In the genomic region with DNA sequence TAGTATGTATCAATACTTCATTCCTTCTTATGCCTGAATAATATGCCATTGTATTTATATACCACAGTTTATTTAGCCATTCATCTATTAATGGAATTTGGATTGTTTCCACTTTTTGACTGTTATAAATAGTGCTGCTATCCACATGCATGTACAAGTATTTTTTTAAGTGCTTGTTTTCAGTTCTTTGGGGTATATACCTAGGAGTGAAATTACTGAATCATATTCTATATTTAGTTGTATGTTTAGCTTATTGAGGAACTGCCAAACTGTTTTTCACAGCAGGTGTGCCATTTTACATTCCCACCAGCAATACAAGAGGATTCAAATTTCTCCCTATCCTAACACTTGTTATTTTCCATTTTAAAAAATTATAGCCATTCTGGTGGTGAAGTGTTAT, we compare ENCODE assay signal across 24 cellular contexts. TPM values are rescaled to one million over a fixed set of nuclear protein-coding genes. Genes with fewer than 3 reads are reported as not detected.
"Had no signal": no experiment of that assay in that cellular context is flagged by ENCODE, and none has a peak within 500 bp of the region (broad histone marks: within the 10 kb centered on the region; RNA-seq: fewer than 3 reads in every experiment).

No MANE protein-coding gene starts in this region.

- H3K36me3 ChIP-seq: colonic mucosa, esophagus squamous epithelium, prostate gland, right lobe of liver, stomach, thoracic aorta, transverse colon had no signal

- H3K4me3 ChIP-seq: colonic mucosa, esophagus squamous epithelium, prostate gland, right lobe of liver, skin epidermis, stomach, thoracic aorta, transverse colon had no signal

- H3K9ac ChIP-seq: parathyroid adenoma had no signal

- H3K4me1 ChIP-seq: colonic mucosa, esophagus squamous epithelium, parathyroid adenoma, prostate gland, stomach, transverse colon had no signal

- H2AFZ ChIP-seq: parathyroid adenoma had no signal

- H3K79me2 ChIP-seq: parathyroid adenoma had no signal

- ATAC-seq: naive thymus-derived CD4-positive, alpha-beta T cell; right lobe of liver; stimulated activated naive B cell treated with anti-CD40 and anti-IgM and Interleukin-4, amounts not matched to agents 10 μg/mL and 1 μg/mL and 100 μg/mL, for 72 hours had no signal

- DNase-seq: colonic mucosa; dermis blood vessel endothelial cell; esophagus squamous epithelium; foreskin fibroblast; immature natural killer cell; mesendoderm; naive thymus-derived CD4-positive, alpha-beta T cell; nephron progenitor cell; retina; right lobe of liver; stimulated activated CD4-positive, alpha-beta T cell treated with anti-CD3 and anti-CD28 coated beads, Interleukin-2, amount 100 ng/mL, for 24 hours; stimulated activated CD4-positive, alpha-beta T cell treated with anti-CD3 and anti-CD28 coated beads, Interleukin-4, amount 100 ng/mL, for 4 hours; stimulated activated naive B cell treated with anti-CD40 and anti-IgM and Interleukin-4, amounts not matched to agents 10 μg/mL and 1 μg/mL and 100 μg/mL, for 72 hours; stomach; substantia nigra; transverse colon had no signal

- H3K27me3 ChIP-seq: colonic mucosa, right lobe of liver, stomach, transverse colon had no signal

- H3K27ac ChIP-seq: colonic mucosa, esophagus squamous epithelium, parathyroid adenoma, prostate gland, right lobe of liver, skin epidermis, stomach, thoracic aorta, transverse colon had no signal

- H3K9me3 ChIP-seq: colonic mucosa, esophagus squamous epithelium, prostate gland, right lobe of liver, stomach, thoracic aorta, transverse colon had no signal

RNA-seq across cellular contexts. Expression of a gene that starts 7.6 kb away (rescaled TPM):
- total RNA-seq: colonic mucosa; dermis blood vessel endothelial cell; esophagus squamous epithelium; lung microvascular endothelial cell; naive thymus-derived CD4-positive, alpha-beta T cell; omental fat pad; stomach; thoracic aorta; ureter had no signal
- polyA plus RNA-seq: immature natural killer cell; keratinocyte; naive thymus-derived CD4-positive, alpha-beta T cell; stomach had no signal
